Comparison of ENCODE assay signal across 18 cellular contexts in genomic region chr14:29803045-29803444, GRCh38.
DNase-seq lines count a peak whose midpoint lies in the region; ATAC-seq and TF ChIP-seq lines count a peak whose summit lies in the region.
"Had no signal": no experiment of that assay in that cellular context is flagged by ENCODE, and none has a peak within 500 bp of the region (broad histone marks: within the 10 kb centered on the region; RNA-seq: fewer than 3 reads in every experiment).

No MANE protein-coding gene starts in this region.

- ATAC-seq in IMR-90 (ENCODE audit: low read depth), result no peak
- no peak for ATAC-seq in left lung
- no peak for ATAC-seq in GM19395 (IDR thresholded peaks at IDR 0.05; ENCODE audit: unreplicated experiment)
- ATAC-seq: HCT116 had no signal

- H3K9me1 ChIP-seq in IMR-90 (ENCODE audit: insufficient read depth, low read length), result no peaks in the 10 kb centered on the region

- no peak overlapping the region for H2BK15ac ChIP-seq in IMR-90 (ENCODE audit: low read depth, low read length)

- POLR2A ChIA-PET in IMR-90 (lab: Charles Lee; ENCODE audit: unreplicated experiment), result no interaction called here

- H2AK9ac ChIP-seq in IMR-90 (replicated peaks; ENCODE audit: low read depth, low read length, poor library complexity), result no peak overlapping the region

- peaks cover 26 to 33% of the 10 kb centered on the region in 2 experiments for H3K79me1 ChIP-seq in IMR-90 (ENCODE audit: low read depth in 1 of 2, low read length in 2 of 2)

- in situ Hi-C loops in IMR-90 (cut with MboI; ENCODE audit: low sequenced_read_pairs), result no loop called here

- H3K4me2 ChIP-seq in IMR-90 (ENCODE audit: low read depth, low read length), result no peak overlapping the region

- intact Hi-C loops in IMR-90 (cut with micrococcal nuclease), result no loop called here
- intact Hi-C loops in left lung (cut with DNase I), result no loop called here

- H3K14ac ChIP-seq in IMR-90 (replicated peaks; ENCODE audit: low read depth, low read length), result no peak overlapping the region

- CTCF ChIA-PET in IMR-90 (lab: Yijun Ruan, JAX), result no interaction called here

- DNase-seq in DMS 273 treated with DMSO at 0.1 percent for 48 hours (lab: John Stamatoyannopoulos, UW), result peak; percentile 13
- no peak for DNase-seq in IMR-90
- peak; percentile 24 for DNase-seq in adipocyte (ENCODE audit: low read depth)
- DNase-seq in left lung, result no peak
- no peak for DNase-seq in DMS153 treated with DMSO at 0.1 percent for 48 hours (lab: John Stamatoyannopoulos, UW; ENCODE audit: unreplicated experiment)
- DNase-seq: ACHN; BE2C; C1 segment of cervical spinal cord; CD4-positive, CD25-positive, alpha-beta regulatory T cell; CD8-positive, alpha-beta memory T cell; COR-L47; GOT3; H7; HFFc6; KG1 had no signal

- no peak overlapping the region for H3K4ac ChIP-seq in IMR-90 (ENCODE audit: low read depth, low read length)

- no peak for TF ChIP-seq RAD21 in IMR-90 (IDR thresholded peaks at IDR 0.05; ENCODE audit: low read length)

- H2AK5ac ChIP-seq in IMR-90 (ENCODE audit: low read depth, low read length), result no peak overlapping the region

- peaks cover 3% of the 10 kb centered on the region; the same call in 1 of the 2 replicates for H4K20me1 ChIP-seq in IMR-90 (ENCODE audit: insufficient read depth, low read length)

- H3K27me3 ChIP-seq in IMR-90 (ENCODE audit: control insufficient read depth, insufficient read depth, low read length), result no peaks in the 10 kb centered on the region
- H3K27me3 ChIP-seq in adipocyte (replicated peaks; ENCODE audit: control insufficient read depth, insufficient read depth, low read length), result no peaks in the 10 kb centered on the region
- H3K27me3 ChIP-seq in left lung, result no peaks in the 10 kb centered on the region
- H3K27me3 ChIP-seq: BE2C had no signal

- H3K9me3 ChIP-seq in IMR-90 (ENCODE audit: control insufficient read depth, insufficient read depth, low read length) (no peaks in the 10 kb centered on the region), adipocyte (ENCODE audit: control insufficient read depth, low read length) (no peaks in the 10 kb centered on the region), left lung (peaks cover 0 to 5% of the 10 kb centered on the region in 2 donors)
- H3K9me3 ChIP-seq: BE2C had no signal

- H4K91ac ChIP-seq in IMR-90 (ENCODE audit: insufficient read depth, low read depth, low read length), result no peak overlapping the region

- no peak overlapping the region for H2AFZ ChIP-seq in IMR-90 (replicated peaks; ENCODE audit: low read length, poor library complexity)

- H2BK120ac ChIP-seq in IMR-90 (ENCODE audit: low read depth, low read length), result no peak overlapping the region

- H3K27ac ChIP-seq in IMR-90 (ENCODE audit: insufficient read depth, low read length) (no peak overlapping the region), left lung (no peak overlapping the region)
- H3K27ac ChIP-seq: HL-60 had no signal

- no peak overlapping the region for H4K8ac ChIP-seq in IMR-90 (ENCODE audit: low read depth in 2 of 2, low read length in 2 of 2)

- no TSS peak for BruUV-seq in IMR-90 (replicated peaks; lab: Mats Ljungman, UMichigan)

- no peak for TF ChIP-seq POLR2A in IMR-90 (IDR thresholded peaks at IDR 0.05; ENCODE audit: low read depth, low read length)

- H3K18ac ChIP-seq in IMR-90 (ENCODE audit: low read depth, low read length), result no peak overlapping the region; the same call in 1 of the 2 replicates

- dilution Hi-C loops in IMR-90 (cut with HindIII; ENCODE audit: low sequenced_read_pairs, unreplicated experiment), result no loop called here

- H3K4me3 ChIP-seq in IMR-90 (ENCODE audit: insufficient read depth, low read depth, low read length), result no peak overlapping the region
- H3K4me3 ChIP-seq in adipocyte (ENCODE audit: low read length), result no peak overlapping the region
- no peak overlapping the region for H3K4me3 ChIP-seq in left lung

- H2BK5ac ChIP-seq in IMR-90 (ENCODE audit: low read depth, low read length, poor library complexity, severe bottlenecking), result no peak overlapping the region

- H3K23ac ChIP-seq in IMR-90 (ENCODE audit: low read depth, low read length), result no peak overlapping the region

- no peak overlapping the region for H4K5ac ChIP-seq in IMR-90 (ENCODE audit: low read depth, low read length)

- H3K4me1 ChIP-seq in IMR-90 (ENCODE audit: control insufficient read depth, insufficient read depth, low read length) (peaks cover 2% of the 10 kb centered on the region; the same call in 1 of the 2 replicates), adipocyte (ENCODE audit: control insufficient read depth, insufficient read depth, low read length) (peaks cover 16% of the 10 kb centered on the region), left lung (peaks cover 3 to 7% of the 10 kb centered on the region in 2 donors)
- H3K4me1 ChIP-seq: BE2C had no signal

- no peak overlapping the region for H2BK20ac ChIP-seq in IMR-90 (ENCODE audit: low read depth, low read length)

- H3K56ac ChIP-seq in IMR-90 (ENCODE audit: extremely low read depth, insufficient read depth, low read length), result no peak overlapping the region

- H3K36me3 ChIP-seq in IMR-90 (ENCODE audit: control insufficient read depth, insufficient read depth, low read length) (no peaks in the 10 kb centered on the region), adipocyte (ENCODE audit: control insufficient read depth, insufficient read depth, low read length, severe bottlenecking) (no peaks in the 10 kb centered on the region), left lung (no peaks in the 10 kb centered on the region)
- H3K36me3 ChIP-seq: BE2C had no signal

- H3K9ac ChIP-seq in IMR-90 (ENCODE audit: low read depth, low read length) (no peak overlapping the region), adipocyte (ENCODE audit: low read length) (no peak overlapping the region)

- TF ChIP-seq CTCF in IMR-90 (conservative IDR thresholded peaks at IDR 0.05; ENCODE audit: low read depth, low read length), result no peak
- TF ChIP-seq CTCF in left lung (IDR thresholded peaks at IDR 0.05), result no peak

TF ChIP-seq in IMR-90, 13 proteins besides CTCF, POLR2A, EP300 and RAD21:
- TF ChIP-seq CEBPB (IDR thresholded peaks at IDR 0.05; ENCODE audit: low read depth, low read length) (peak; percentile 51), SMC3 (IDR thresholded peaks at IDR 0.05; ENCODE audit: low read depth, low read length) (no peak)
TF ChIP-seq in IMR-90: peak in this region for 1.

Comparison
In these comparisons a context has a peak if more than half of its experiments do, and no peak if none do; other contexts are left out.
1. DNase-seq: peak in DMS 273 treated with DMSO at 0.1 percent for 48 hours (single experiment) and adipocyte (single experiment); none in IMR-90 (single experiment), left lung (0 of 2) and DMS153 treated with DMSO at 0.1 percent for 48 hours (single experiment).